Comparison of ENCODE assay signal across 9 cellular contexts in genomic region chr7:105904064-105904463, GRCh38.
"Had no signal": no experiment of that assay in that cellular context is flagged by ENCODE, and none has a peak within 500 bp of the region (broad histone marks: within the 10 kb centered on the region; RNA-seq: fewer than 3 reads in every experiment).

No MANE protein-coding gene starts in this region.

- H3K4me3 Mint-ChIP-seq: H9 had no signal

- H3K4me2 ChIP-seq: KMS-11 had no signal

- H3K9me3 Mint-ChIP-seq: H9 had no signal

- FAIRE-seq: H54 had no signal

- H3K9ac ChIP-seq: KMS-11 had no signal

- DNase-seq: GOT3, H9, HCEC 1CT, IMR-90, Karpas-422, KBM-7 had no signal

- H3K27ac ChIP-seq: HL-60, KMS-11 had no signal
